In genomic region chr7:47577351-47577919, GRCh38 we compare ENCODE assay signal across 11 cellular contexts. TPM values are rescaled to one million over a fixed set of nuclear protein-coding genes. Genes with fewer than 3 reads are reported as not detected.
DNase-seq lines count a peak whose midpoint lies in the region; ATAC-seq, FAIRE-seq and TF ChIP-seq lines count a peak whose summit lies in the region.
"Had no signal": no experiment of that assay in that cellular context is flagged by ENCODE, and none has a peak within 500 bp of the region (broad histone marks: within the 10 kb centered on the region; RNA-seq: fewer than 3 reads in every experiment).

No MANE protein-coding gene starts in this region.

- no TSS peak for BruUV-seq in MCF 10A (replicated peaks; lab: Mats Ljungman, UMichigan)

- H3K4me1 ChIP-seq in breast epithelium (peaks cover 9 to 37% of the 10 kb centered on the region in 2 donors), pancreas (peaks cover 58 to 73% (median 71%) of the 10 kb centered on the region in 3 donors), aorta (ENCODE audit: control insufficient read depth in 1 of 2, insufficient read depth in 2 of 2, low read length in 2 of 2) (peaks cover 6 to 10% of the 10 kb centered on the region in 2 donors)

- CTCF ChIA-PET in MCF 10A (lab: Yijun Ruan, JAX) = interaction anchor here (0.7 to 1.7 kb wide), 3 partner anchors 15 to 242 kb away, joined by 3 to 6 read pairs (median 3); no protein-coding TSS in a partner anchor

- no peaks in the 10 kb centered on the region for H3K9me3 Mint-ChIP-seq in MCF 10A (ENCODE audit: unreplicated experiment)

- intact Hi-C loops in breast epithelium (cut with DNase I; ENCODE audit: low total_unique reads) (no loop called here), MCF 10A (cut with micrococcal nuclease) (no loop called here), pancreas (cut with DNase I) (loop anchor here in 1 of 3 donors (10.0 kb wide), 1 partner anchor 133 kb away; no protein-coding TSS in a partner anchor), aorta (cut with DNase I) (loop anchor here in 1 of 2 donors (10.0 kb wide), 2 partner anchors 133 to 197 kb away; no protein-coding TSS in a partner anchor)

- POLR2A ChIA-PET in MCF 10A (lab: Yijun Ruan, JAX) = interaction anchor here (0.9 kb wide), 1 partner anchor 20 kb away, joined by 3 read pairs; no protein-coding TSS in a partner anchor

- TF ChIP-seq POLR2A in breast epithelium (IDR thresholded peaks at IDR 0.05) = no peak

- H3K27me3 ChIP-seq in breast epithelium = no peaks in the 10 kb centered on the region
- no peaks in the 10 kb centered on the region for H3K27me3 ChIP-seq in pancreas
- H3K27me3 ChIP-seq in aorta (ENCODE audit: control insufficient read depth in 1 of 2, insufficient read depth in 2 of 2, low read length in 1 of 2) = no peaks in the 10 kb centered on the region

- no peaks in the 10 kb centered on the region for H3K27me3 Mint-ChIP-seq in MCF 10A (ENCODE audit: insufficient read depth, unreplicated experiment)

- H3K36me3 ChIP-seq in breast epithelium (no peaks in the 10 kb centered on the region), pancreas (no peaks in the 10 kb centered on the region), aorta (ENCODE audit: control insufficient read depth in 1 of 2, insufficient read depth in 2 of 2, low read length in 1 of 2) (no peaks in the 10 kb centered on the region)

- H3K27ac Mint-ChIP-seq in MCF 10A (ENCODE audit: low read depth, unreplicated experiment) = no peak overlapping the region

- no peaks in the 10 kb centered on the region for H3K9me3 ChIP-seq in breast epithelium
- no peaks in the 10 kb centered on the region for H3K9me3 ChIP-seq in pancreas
- no peaks in the 10 kb centered on the region for H3K9me3 ChIP-seq in aorta (ENCODE audit: control insufficient read depth, low read length)

- 59 to 65% methylated on average over 14 of the region's 14 CpGs for WGBS in pancreas, 2 donors
- WGBS in aorta, 2 donors = 30 to 31% methylated on average over 14 of the region's 14 CpGs

- no peak overlapping the region for H3K4me3 Mint-ChIP-seq in MCF 10A (ENCODE audit: unreplicated experiment)

- TF ChIP-seq CTCF in breast epithelium (IDR thresholded peaks at IDR 0.05) = no peak
- no peak for TF ChIP-seq CTCF in MCF 10A (IDR thresholded peaks at IDR 0.05; ENCODE audit: unreplicated experiment)
- TF ChIP-seq CTCF in fibroblast of the aortic adventitia (IDR thresholded peaks at IDR 0.05; ENCODE audit: insufficient read depth, low read length) = no peak
- no peak for TF ChIP-seq CTCF in pancreas (IDR thresholded peaks at IDR 0.05)

- peaks cover 54% of the 10 kb centered on the region for H3K4me1 Mint-ChIP-seq in MCF 10A (ENCODE audit: insufficient read depth, unreplicated experiment)

- H3K36me3 Mint-ChIP-seq in MCF 10A (ENCODE audit: insufficient read depth, unreplicated experiment) = peaks cover 34% of the 10 kb centered on the region

- ATAC-seq in pancreas (no peak), aorta (ENCODE audit: low FRiP score) (no peak), HG03196 (IDR thresholded peaks at IDR 0.05; ENCODE audit: unreplicated experiment) (no peak), GM18511 (IDR thresholded peaks at IDR 0.05; ENCODE audit: unreplicated experiment) (no peak), GM19395 (IDR thresholded peaks at IDR 0.05; ENCODE audit: unreplicated experiment) (no peak)
- ATAC-seq: stimulated activated naive CD8-positive, alpha-beta T cell treated with anti-CD3 and anti-CD28 coated beads, Interleukin-15, Interleukin-2, amounts not matched to agents 100 U/mL and 50 U/mL, for 24 hours had no signal

- no peak for FAIRE-seq in pancreas (lab: Jason Lieb, UNC)

- H3K27ac ChIP-seq in breast epithelium (peak overlapping the region; percentile 62 to 90), pancreas (peak overlapping the region; percentile 64 to 84 (median 74)), aorta (ENCODE audit: low read depth in 1 of 2, low read length in 2 of 2) (peak overlapping the region; percentile 74 to 90)

- DNase-seq in breast epithelium (ENCODE audit: low spot score in 2 of 2) (no peak), MCF 10A (ENCODE audit: unreplicated experiment) (no peak), fibroblast of the aortic adventitia (ENCODE audit: low read depth) (peak; percentile 78), pancreas (no peak), aorta (no peak)
- DNase-seq: ACHN; activated CD8-positive, alpha-beta memory T cell treated with anti-CD3 and anti-CD28 coated beads, Interleukin-2, amount 50 U/mL, for 4 hours; stimulated activated naive CD8-positive, alpha-beta T cell treated with anti-CD3 and anti-CD28 coated beads, Interleukin-15, Interleukin-2, amounts not matched to agents 100 U/mL and 50 U/mL, for 24 hours had no signal

- H3K4me3 ChIP-seq in breast epithelium = peak overlapping the region in 1 of 3 donors; percentile 39
- peak overlapping the region; percentile 22 for H3K4me3 ChIP-seq in fibroblast of the aortic adventitia (ENCODE audit: low read depth, low read length)
- H3K4me3 ChIP-seq in pancreas = peak overlapping the region in 1 of 4 donors; percentile 14
- H3K4me3 ChIP-seq in aorta (ENCODE audit: low read length in 2 of 2) = no peak overlapping the region

RNA-seq across cellular contexts. Expression of gene TNS3, which starts 4.5 kb away (rescaled TPM):
- total RNA-seq in breast epithelium (10 to 100 TPM; 41.0 to 78.1 (median 56.2) TPM), MCF 10A (2022) (30.1 and 33.3 TPM in 2 replicates), fibroblast of the aortic adventitia (ENCODE audit: low replicate concordance) (7.1 and 28.3 TPM in 2 replicates), pancreas (100 to 1,000 TPM in 2 of 6 donors, 10 to 100 TPM in 4; 84.0 to 125 (median 97.5) TPM), aorta (100 to 1,000 TPM; 117 to 140 TPM)
- polyA plus RNA-seq in pancreas (10 to 100 TPM; 28.0 to 37.5 TPM), aorta (10 to 100 TPM; 40.5 to 56.1 TPM)
